1 cellular context compared by ENCODE assay signal in genomic region chr2:173214213-173214612, GRCh38.
A peak's percentile ranks its signal among the peaks of the same experiment; 100 is the strongest.
TF ChIP-seq lines count a peak whose summit lies in the region.

No MANE protein-coding gene starts in this region.

TF ChIP-seq in GM12878, 131 proteins besides CTCF, POLR2A, EP300 and RAD21 (continued from another document):
- peak; percentile 22 for TF ChIP-seq PBX3 (IDR thresholded peaks at IDR 0.05; ENCODE audit: insufficient replicate concordance, low read depth, low read length)
TF ChIP-seq in GM12878: peak in this region for 1.
